ENCODE assay signal across 8 cellular contexts in the genomic region with DNA sequence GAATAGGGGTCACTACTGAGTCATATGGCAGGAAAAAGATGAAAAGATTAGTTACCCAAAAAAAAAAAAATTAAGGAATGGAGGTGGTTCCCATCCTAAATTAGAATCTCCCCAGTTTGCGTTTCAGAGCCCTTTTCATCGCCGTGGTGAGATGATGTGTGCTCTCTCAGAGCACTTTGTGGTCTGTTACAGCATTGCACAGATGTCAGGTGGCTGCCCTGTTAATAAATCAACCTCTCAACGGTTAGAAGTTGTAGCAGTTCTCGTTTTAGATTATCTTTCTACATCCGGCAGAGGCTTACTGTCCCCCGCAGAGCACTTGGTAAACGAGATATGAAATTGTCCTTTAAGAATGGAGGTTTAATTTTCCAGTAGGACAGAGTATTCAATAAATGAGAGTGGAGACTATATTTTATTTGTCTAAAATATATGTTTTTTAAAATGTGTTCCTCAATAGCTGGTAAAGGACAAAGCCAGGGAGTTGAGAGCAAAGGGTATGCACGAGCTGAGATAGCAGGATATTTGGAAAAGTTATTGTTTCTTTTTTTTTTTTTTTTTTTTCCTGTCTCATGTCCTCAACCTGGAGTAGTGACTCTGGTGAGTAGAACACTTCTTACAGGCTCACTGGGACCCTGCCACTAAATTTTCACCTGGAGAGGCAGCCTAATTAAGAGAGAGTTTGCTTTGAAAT. TPM values are rescaled to one million over a fixed set of nuclear protein-coding genes. Genes with fewer than 3 reads are reported as not detected.
DNase-seq lines count a peak whose midpoint lies in the region; ATAC-seq and TF ChIP-seq lines count a peak whose summit lies in the region.

No MANE protein-coding gene starts in this region.

- H3K9me2 ChIP-seq in PC-3 (replicated peaks; ENCODE audit: low read length) = no peaks in the 10 kb centered on the region

- H3K4me1 Mint-ChIP-seq in activated naive CD8-positive, alpha-beta T cell treated with anti-CD3 and anti-CD28 coated beads for 36 hours = peaks cover 43% of the 10 kb centered on the region
- H3K4me1 Mint-ChIP-seq in naive B cell = peaks cover 35 to 56% (median 37%) of the 10 kb centered on the region in 3 donors

- no peak for TF ChIP-seq CTCF in PC-3 (conservative IDR thresholded peaks at IDR 0.05; ENCODE audit: low read depth, low read length)

- H3K27me3 ChIP-seq in PC-3 (ENCODE audit: low read length) = no peaks in the 10 kb centered on the region

- no peaks in the 10 kb centered on the region for H3K27me3 Mint-ChIP-seq in activated naive CD8-positive, alpha-beta T cell treated with anti-CD3 and anti-CD28 coated beads for 36 hours
- H3K27me3 Mint-ChIP-seq in naive B cell = no peaks in the 10 kb centered on the region

- peaks cover 4% of the 10 kb centered on the region for H3F3A ChIP-seq in PC-3 (ENCODE audit: low read length, unreplicated experiment)

- ATAC-seq in GM18519 (IDR thresholded peaks at IDR 0.05; ENCODE audit: low FRiP score, unreplicated experiment) = peak; percentile 88
- ATAC-seq in HG02870 (IDR thresholded peaks at IDR 0.05; ENCODE audit: unreplicated experiment) = peak; percentile 79
- peak; percentile 89 to 94 for ATAC-seq in naive B cell (ENCODE audit: low read depth in 2 of 2)
- ATAC-seq in PC-3 = no peak

- no peaks in the 10 kb centered on the region for H3K79me2 ChIP-seq in PC-3 (ENCODE audit: low read length)

- no peak overlapping the region for H3K4me2 ChIP-seq in PC-3 (ENCODE audit: low read length)

- H3K9me3 ChIP-seq in PC-3 (ENCODE audit: low read length) = no peaks in the 10 kb centered on the region

- no TSS peak for BruUV-seq in PC-3 (replicated peaks; lab: Mats Ljungman, UMichigan)

- POLR2A ChIA-PET in PC-3 (lab: Charles Lee; ENCODE audit: unreplicated experiment) = no interaction called here

- no peaks in the 10 kb centered on the region for H3K36me3 ChIP-seq in PC-3 (ENCODE audit: low read depth, low read length)

- no peaks in the 10 kb centered on the region for H3K9me3 Mint-ChIP-seq in activated naive CD8-positive, alpha-beta T cell treated with anti-CD3 and anti-CD28 coated beads for 36 hours
- H3K9me3 Mint-ChIP-seq in naive B cell = no peaks in the 10 kb centered on the region

- no peak overlapping the region for H3K9ac ChIP-seq in PC-3 (ENCODE audit: low read length)

- CTCF ChIA-PET in PC-3 (lab: Charles Lee) = interaction anchor here (0.7 kb wide), 1 partner anchor 17 kb away, joined by 3 read pairs; no protein-coding TSS in a partner anchor

- no peak overlapping the region for H3K27ac ChIP-seq in PC-3 (ENCODE audit: low read length)

- intact Hi-C loops in PC-3 (cut with micrococcal nuclease) = no loop called here

- DNase-seq in A172 (ENCODE audit: low spot score) = peak; percentile 86
- peak; percentile 32 for DNase-seq in NCI-H1436 treated with DMSO at 0.1 percent for 48 hours (lab: John Stamatoyannopoulos, UW)
- no peak for DNase-seq in activated naive CD8-positive, alpha-beta T cell treated with anti-CD3 and anti-CD28 coated beads for 36 hours
- DNase-seq in naive B cell = peak; percentile 60
- no peak for DNase-seq in PC-3
- DNase-seq in C1 segment of cervical spinal cord (lab: John Stamatoyannopoulos, UW) = no peak

- peaks cover 8% of the 10 kb centered on the region for H3K4me1 ChIP-seq in PC-3 (ENCODE audit: insufficient read depth, low read length)

- H3K36me3 Mint-ChIP-seq in activated naive CD8-positive, alpha-beta T cell treated with anti-CD3 and anti-CD28 coated beads for 36 hours = peaks cover 10% of the 10 kb centered on the region
- peaks cover 0 to 4% of the 10 kb centered on the region in 2 donors for H3K36me3 Mint-ChIP-seq in naive B cell

- no peak overlapping the region for H3K4me3 ChIP-seq in PC-3 (ENCODE audit: low read length)

- H3K27ac Mint-ChIP-seq in activated naive CD8-positive, alpha-beta T cell treated with anti-CD3 and anti-CD28 coated beads for 36 hours = no peak overlapping the region
- H3K27ac Mint-ChIP-seq in naive B cell = peak overlapping the region in 5 of 6 donors; percentile 72 to 96 (median 77)

- no peak overlapping the region for H2AFZ ChIP-seq in PC-3 (ENCODE audit: low read length)

- no peaks in the 10 kb centered on the region for H4K20me1 ChIP-seq in PC-3 (ENCODE audit: low read length)

- peak overlapping the region; percentile 11 for H3K4me3 Mint-ChIP-seq in activated naive CD8-positive, alpha-beta T cell treated with anti-CD3 and anti-CD28 coated beads for 36 hours
- peak overlapping the region; percentile 23 to 88 (median 68) for H3K4me3 Mint-ChIP-seq in naive B cell

RNA-seq across cellular contexts. Expression of a gene that starts 26.9 kb away (rescaled TPM):
- total RNA-seq in A172 (2014; rRNA removed; shearing (Covaris generic)) = 5.4 and 5.8 TPM in 2 replicates
- total RNA-seq in activated naive CD8-positive, alpha-beta T cell treated with anti-CD3 and anti-CD28 coated beads for 36 hours = 10 to 100 TPM; 28.7 to 31.5 TPM
- polyA plus RNA-seq in naive B cell (ENCODE audit: low read depth in 6 of 6) = 10 to 100 TPM; 33.1 to 72.0 (median 55.4) TPM
- 8.1 and 9.4 TPM in 2 replicates for total RNA-seq in PC-3 (2014; rRNA removed)

Comparison
In these comparisons a context has a peak if more than half of its experiments do, and no peak if none do; other contexts are left out.
1. DNase-seq: peak in A172 (single experiment), NCI-H1436 treated with DMSO at 0.1 percent for 48 hours (single experiment) and naive B cell (single experiment); none in activated naive CD8-positive, alpha-beta T cell treated with anti-CD3 and anti-CD28 coated beads for 36 hours (single experiment), PC-3 (single experiment) and C1 segment of cervical spinal cord (0 of 14).